Comparison of ENCODE assay signal across 12 cellular contexts in genomic region chr17:70855401-70856054, GRCh38.
DNase-seq lines count a peak whose midpoint lies in the region; ATAC-seq and TF ChIP-seq lines count a peak whose summit lies in the region.
"Had no signal": no experiment of that assay in that cellular context is flagged by ENCODE, and none has a peak within 500 bp of the region (broad histone marks: within the 10 kb centered on the region; RNA-seq: fewer than 3 reads in every experiment).

No MANE protein-coding gene starts in this region.

- ATAC-seq in gastroesophageal sphincter, result no peak

- no peaks in the 10 kb centered on the region for H3K36me3 Mint-ChIP-seq in MCF 10A (ENCODE audit: insufficient read depth, unreplicated experiment)
- H3K36me3 Mint-ChIP-seq: activated naive CD8-positive, alpha-beta T cell treated with anti-CD3 and anti-CD28 coated beads, Interleukin-2, amount 10 ng/mL, durations not matched to agents 7 days and 5 days had no signal

- no peak overlapping the region for H3K27ac Mint-ChIP-seq in MCF 10A (ENCODE audit: low read depth, unreplicated experiment)
- H3K27ac Mint-ChIP-seq: activated naive CD8-positive, alpha-beta T cell treated with anti-CD3 and anti-CD28 coated beads, Interleukin-2, amount 10 ng/mL, durations not matched to agents 7 days and 5 days had no signal

- no peak for TF ChIP-seq EP300 in gastroesophageal sphincter (IDR thresholded peaks at IDR 0.05)

- no peak for TF ChIP-seq CTCF in MCF 10A (IDR thresholded peaks at IDR 0.05; ENCODE audit: unreplicated experiment)
- TF ChIP-seq CTCF in breast epithelium (IDR thresholded peaks at IDR 0.05), result no peak
- no peak for TF ChIP-seq CTCF in gastroesophageal sphincter (IDR thresholded peaks at IDR 0.05)

- WGBS in gastroesophageal sphincter (ENCODE audit: low coverage in 1 of 2), 2 donors, result 44 to 62% methylated on average over 8 of the region's 8 CpGs

- CTCF ChIA-PET in MCF 10A (lab: Yijun Ruan, JAX), result no interaction called here

- BruUV-seq in MCF 10A (replicated peaks; lab: Mats Ljungman, UMichigan), result no TSS peak

- DNase-seq in MCF 10A (ENCODE audit: unreplicated experiment) (peak; percentile 12), breast epithelium (ENCODE audit: low spot score in 2 of 2) (no peak), NCI-H748 treated with DMSO at 0.1 percent for 48 hours (lab: John Stamatoyannopoulos, UW) (peak; percentile 67), fibroblast of peridontal ligament (ENCODE audit: extremely low read depth) (peak; percentile 73), stromal cell of bone marrow (ENCODE audit: low read depth) (peak; percentile 30), SW 1271 (lab: John Stamatoyannopoulos, UW) (no peak)
- DNase-seq in activated CD4-positive, alpha-beta T cell treated with anti-CD3 and anti-CD28 coated beads for 48 hours, result no peak
- DNase-seq: activated CD4-positive, alpha-beta T cell treated with anti-CD3 and anti-CD28 coated beads for 1 hour; activated naive CD8-positive, alpha-beta T cell treated with anti-CD3 and anti-CD28 coated beads, Interleukin-2, amount 10 ng/mL, durations not matched to agents 7 days and 5 days; stimulated activated naive CD4-positive, alpha-beta T cell treated with Interleukin-2 at 50 U/mL for 16 hours had no signal

- intact Hi-C loops in MCF 10A (cut with micrococcal nuclease) (no loop called here), breast epithelium (cut with DNase I; ENCODE audit: low total_unique reads) (no loop called here)

- H3K36me3 ChIP-seq in breast epithelium (no peaks in the 10 kb centered on the region), gastroesophageal sphincter (no peaks in the 10 kb centered on the region)

- no peaks in the 10 kb centered on the region for H3K9me3 Mint-ChIP-seq in MCF 10A (ENCODE audit: unreplicated experiment)

- POLR2A ChIA-PET in MCF 10A (lab: Yijun Ruan, JAX), result no interaction called here

- peaks cover 6% of the 10 kb centered on the region for H3K4me1 Mint-ChIP-seq in MCF 10A (ENCODE audit: insufficient read depth, unreplicated experiment)
- H3K4me1 Mint-ChIP-seq: activated naive CD8-positive, alpha-beta T cell treated with anti-CD3 and anti-CD28 coated beads, Interleukin-2, amount 10 ng/mL, durations not matched to agents 7 days and 5 days had no signal

- H3K27me3 ChIP-seq in breast epithelium, result no peaks in the 10 kb centered on the region
- H3K27me3 ChIP-seq in gastroesophageal sphincter, result no peaks in the 10 kb centered on the region

- H3K4me3 Mint-ChIP-seq in MCF 10A (ENCODE audit: unreplicated experiment), result no peak overlapping the region
- H3K4me3 Mint-ChIP-seq: activated naive CD8-positive, alpha-beta T cell treated with anti-CD3 and anti-CD28 coated beads, Interleukin-2, amount 10 ng/mL, durations not matched to agents 7 days and 5 days had no signal

- H3K9me3 ChIP-seq in breast epithelium, result no peaks in the 10 kb centered on the region
- H3K9me3 ChIP-seq in gastroesophageal sphincter, result no peaks in the 10 kb centered on the region

- TF ChIP-seq POLR2A in breast epithelium (IDR thresholded peaks at IDR 0.05) (no peak), gastroesophageal sphincter (IDR thresholded peaks at IDR 0.05) (no peak)

- H3K27ac ChIP-seq in breast epithelium (no peak overlapping the region), gastroesophageal sphincter (no peak overlapping the region)

- H3K4me1 ChIP-seq in breast epithelium (no peaks in the 10 kb centered on the region), gastroesophageal sphincter (no peaks in the 10 kb centered on the region)

- H3K4me3 ChIP-seq in breast epithelium (no peak overlapping the region), gastroesophageal sphincter (no peak overlapping the region)
- H3K4me3 ChIP-seq: lung had no signal

- H3K27me3 Mint-ChIP-seq in MCF 10A (ENCODE audit: insufficient read depth, unreplicated experiment), result no peaks in the 10 kb centered on the region
- H3K27me3 Mint-ChIP-seq: activated naive CD8-positive, alpha-beta T cell treated with anti-CD3 and anti-CD28 coated beads, Interleukin-2, amount 10 ng/mL, durations not matched to agents 7 days and 5 days had no signal

Comparison
In these comparisons a context has a peak if more than half of its experiments do, and no peak if none do; other contexts are left out.
1. DNase-seq: peak in MCF 10A (single experiment), NCI-H748 treated with DMSO at 0.1 percent for 48 hours (single experiment), fibroblast of peridontal ligament (single experiment) and stromal cell of bone marrow (single experiment); none in breast epithelium (0 of 2), activated CD4-positive, alpha-beta T cell treated with anti-CD3 and anti-CD28 coated beads for 48 hours (single experiment) and SW 1271 (0 of 2).